ENCODE assay signal across 18 cellular contexts in the genomic region with DNA sequence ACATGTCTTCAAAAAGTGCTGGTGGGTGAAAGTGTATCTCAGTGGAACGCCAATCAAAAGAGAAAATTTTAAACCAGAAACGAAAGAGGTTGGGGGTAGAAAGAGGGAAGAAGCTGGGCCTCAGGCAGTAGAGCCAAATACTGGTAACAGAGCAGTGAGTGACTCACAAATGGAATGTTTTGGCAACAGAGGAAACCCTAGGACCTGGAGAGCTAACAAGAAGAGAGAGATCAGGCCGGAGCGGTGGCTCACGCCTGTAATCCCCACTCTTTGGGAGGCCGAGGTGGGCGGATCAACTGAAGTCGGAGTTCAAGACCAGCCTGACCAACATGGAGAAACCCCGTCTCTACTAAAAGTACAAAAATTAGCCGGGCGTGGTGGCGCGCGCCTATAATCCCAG.
A peak's percentile ranks its signal among the peaks of the same experiment; 100 is the strongest.
DNase-seq lines count a peak whose midpoint lies in the region; ATAC-seq and TF ChIP-seq lines count a peak whose summit lies in the region.
"Had no signal": no experiment of that assay in that cellular context is flagged by ENCODE, and none has a peak within 500 bp of the region (broad histone marks: within the 10 kb centered on the region; RNA-seq: fewer than 3 reads in every experiment).

No MANE protein-coding gene starts in this region.

- TF ChIP-seq CTCF in 22Rv1 (IDR thresholded peaks at IDR 0.05) (no peak), brain microvascular endothelial cell (IDR thresholded peaks at IDR 0.05; ENCODE audit: low read depth, low read length, missing control alignments) (no peak)

- no peaks in the 10 kb centered on the region for H3K36me3 ChIP-seq in brain microvascular endothelial cell (replicated peaks)
- H3K36me3 ChIP-seq: stomach had no signal

- peak overlapping the region; percentile 90 for H3K27ac ChIP-seq in 22Rv1
- no peak overlapping the region for H3K27ac ChIP-seq in brain microvascular endothelial cell
- H3K27ac ChIP-seq: hepatocyte, stomach had no signal

- no peak overlapping the region for H3K4me3 ChIP-seq in brain microvascular endothelial cell (ENCODE audit: low read depth, low read length)
- H3K4me3 ChIP-seq: hepatocyte, stomach had no signal

- in situ Hi-C loops in brain microvascular endothelial cell (cut with HindIII; ENCODE audit: low pct_ligation_motif_present, low sequenced_read_pairs), result no loop called here

- H3K27me3 ChIP-seq in brain microvascular endothelial cell (replicated peaks), result no peaks in the 10 kb centered on the region
- H3K27me3 ChIP-seq: hepatocyte, stomach had no signal

- DNase-seq in HCEC 1CT (peak; percentile 34), brain microvascular endothelial cell (peak; percentile 48), hepatic stellate cell (ENCODE audit: low spot score) (peak; percentile 21), retina (no peak), NCI-H146 (lab: John Stamatoyannopoulos, UW) (no peak)
- DNase-seq: activated CD8-positive, alpha-beta memory T cell treated with anti-CD3 and anti-CD28 coated beads, Interleukin-2, amount 10 ng/mL, durations not matched to agents 7 days and 5 days; activated effector memory CD4-positive, alpha-beta T cell treated with anti-CD3 and anti-CD28 coated beads, Interleukin-2, amount 50 U/mL, for 16 hours; KBM-7; left cardiac atrium; NCI-H1092 treated with DMSO at 0.1 percent for 48 hours; NCI-H2107; NCI-H524 treated with DMSO at 0.1 percent for 48 hours; stomach had no signal

- ATAC-seq in GM19324 (IDR thresholded peaks at IDR 0.05; ENCODE audit: low FRiP score, unreplicated experiment) (no peak), HG03139 (IDR thresholded peaks at IDR 0.05; ENCODE audit: unreplicated experiment) (no peak)
- ATAC-seq: activated CD4-positive, CD25-positive, alpha-beta regulatory T cell treated with anti-CD3 and anti-CD28 coated beads, Interleukin-2, amount 50 U/mL, for 24 hours; activated CD8-positive, alpha-beta memory T cell treated with anti-CD3 and anti-CD28 coated beads, Interleukin-2, amount 10 ng/mL, durations not matched to agents 7 days and 5 days; left cardiac atrium had no signal

Comparison
In these comparisons a context has a peak if more than half of its experiments do, and no peak if none do; other contexts are left out.
1. DNase-seq: peak in HCEC 1CT (single experiment), brain microvascular endothelial cell (single experiment) and hepatic stellate cell (single experiment); none in retina (single experiment) and NCI-H146 (single experiment).